ENCODE assay signal across 1 cellular context in the genomic region with DNA sequence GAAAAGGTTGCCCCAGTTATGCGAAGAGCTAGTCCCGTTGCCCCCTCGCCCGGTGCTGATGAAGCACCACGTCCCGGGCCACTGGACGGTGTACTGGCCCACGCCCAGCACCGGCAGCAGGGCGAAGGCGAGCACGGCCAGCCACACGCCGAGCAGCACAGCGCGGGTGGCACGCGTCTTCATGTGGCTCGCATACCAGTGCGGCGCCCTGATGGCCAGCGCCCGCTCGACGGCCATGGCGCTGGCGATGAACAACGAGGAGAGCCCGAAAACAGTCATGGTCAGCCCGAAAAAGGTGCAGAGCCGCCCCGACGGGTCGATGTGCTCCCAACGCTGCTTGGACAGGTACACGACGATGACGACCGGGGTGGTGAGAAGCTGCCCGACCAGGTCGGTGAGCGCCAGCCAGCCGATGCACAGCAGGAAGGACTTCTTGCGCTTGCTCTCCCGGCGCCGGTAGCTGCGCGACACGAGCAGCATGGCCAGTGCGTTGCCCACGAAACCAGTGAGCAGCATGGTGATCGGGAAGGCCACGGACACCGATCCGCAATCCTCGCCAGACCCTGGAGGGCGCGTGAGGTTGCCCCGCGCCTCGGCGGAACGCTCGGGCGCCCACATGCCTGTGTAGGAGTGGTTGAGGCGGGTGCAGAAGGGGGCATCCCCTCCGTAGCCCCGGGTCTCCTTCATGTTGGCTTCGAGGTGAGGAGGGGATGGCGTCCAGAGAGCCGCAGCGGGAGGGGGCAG.
TF ChIP-seq lines count a peak whose summit lies in the region.

No MANE protein-coding gene starts in this region.

TF ChIP-seq in K562, 482 proteins besides CTCF, POLR2A, EP300 and RAD21 (continued from another document and continues in another):
- TF ChIP-seq, protein P1, sequence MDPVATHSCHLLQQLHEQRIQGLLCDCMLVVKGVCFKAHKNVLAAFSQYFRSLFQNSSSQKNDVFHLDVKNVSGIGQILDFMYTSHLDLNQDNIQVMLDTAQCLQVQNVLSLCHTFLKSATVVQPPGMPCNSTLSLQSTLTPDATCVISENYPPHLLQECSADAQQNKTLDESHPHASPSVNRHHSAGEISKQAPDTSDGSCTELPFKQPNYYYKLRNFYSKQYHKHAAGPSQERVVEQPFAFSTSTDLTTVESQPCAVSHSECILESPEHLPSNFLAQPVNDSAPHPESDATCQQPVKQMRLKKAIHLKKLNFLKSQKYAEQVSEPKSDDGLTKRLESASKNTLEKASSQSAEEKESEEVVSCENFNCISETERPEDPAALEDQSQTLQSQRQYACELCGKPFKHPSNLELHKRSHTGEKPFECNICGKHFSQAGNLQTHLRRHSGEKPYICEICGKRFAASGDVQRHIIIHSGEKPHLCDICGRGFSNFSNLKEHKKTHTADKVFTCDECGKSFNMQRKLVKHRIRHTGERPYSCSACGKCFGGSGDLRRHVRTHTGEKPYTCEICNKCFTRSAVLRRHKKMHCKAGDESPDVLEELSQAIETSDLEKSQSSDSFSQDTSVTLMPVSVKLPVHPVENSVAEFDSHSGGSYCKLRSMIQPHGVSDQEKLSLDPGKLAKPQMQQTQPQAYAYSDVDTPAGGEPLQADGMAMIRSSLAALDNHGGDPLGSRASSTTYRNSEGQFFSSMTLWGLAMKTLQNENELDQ (CRISPR knock-in tag; IDR thresholded peaks at IDR 0.05; ENCODE audit: borderline replicate concordance) = no peak
- TF ChIP-seq NCOR1 (IDR thresholded peaks at IDR 0.05) (no peak), OTX1 (CRISPR knock-in tag; IDR thresholded peaks at IDR 0.05) (no peak), NRF1 (conservative IDR thresholded peaks at IDR 0.05 in 1 of 2, IDR thresholded peaks at IDR 0.05 in 1 of 2) (peak; percentile 61 to 75; a peak in 3 of 4 replicates), ZBTB1 (CRISPR knock-in tag; IDR thresholded peaks at IDR 0.05; ENCODE audit: borderline replicate concordance, low read depth) (peak; percentile 72; the same call in 1 of the 2 replicates), CBFA2T3 (IDR thresholded peaks at IDR 0.05) (no peak), ZNF263 (CRISPR knock-in tag; IDR thresholded peaks at IDR 0.05; ENCODE audit: borderline replicate concordance) (no peak), FOXA3 (CRISPR knock-in tag; conservative IDR thresholded peaks at IDR 0.05 in 1 of 2, IDR thresholded peaks at IDR 0.05 in 1 of 2) (no peak), ELF2 (CRISPR knock-in tag; IDR thresholded peaks at IDR 0.05) (no peak), RBBP5 (IDR thresholded peaks at IDR 0.05; ENCODE audit: borderline replicate concordance, insufficient read depth, low read length, poor library complexity, severe bottlenecking) (peak; percentile 63), NFYB (IDR thresholded peaks at IDR 0.05; ENCODE audit: extremely low read depth, insufficient read length) (no peak), BDP1 (IDR thresholded peaks at IDR 0.05; ENCODE audit: insufficient read depth, insufficient read length) (no peak), HMGN3 (IDR thresholded peaks at IDR 0.05; ENCODE audit: borderline replicate concordance, extremely low read depth, insufficient read length, low read depth, low read length) (no peak), NFRKB (IDR thresholded peaks at IDR 0.05; ENCODE audit: low read depth) (peak; percentile 45; the same call in 1 of the 2 replicates), ZNF212 (CRISPR knock-in tag; IDR thresholded peaks at IDR 0.05) (no peak), ZBTB7A (IDR thresholded peaks at IDR 0.05; ENCODE audit: borderline replicate concordance, control insufficient read depth, low read depth, low read length) (no peak), HCFC1 (IDR thresholded peaks at IDR 0.05; ENCODE audit: low read depth, low read length) (no peak)
- TF ChIP-seq, protein P2, sequence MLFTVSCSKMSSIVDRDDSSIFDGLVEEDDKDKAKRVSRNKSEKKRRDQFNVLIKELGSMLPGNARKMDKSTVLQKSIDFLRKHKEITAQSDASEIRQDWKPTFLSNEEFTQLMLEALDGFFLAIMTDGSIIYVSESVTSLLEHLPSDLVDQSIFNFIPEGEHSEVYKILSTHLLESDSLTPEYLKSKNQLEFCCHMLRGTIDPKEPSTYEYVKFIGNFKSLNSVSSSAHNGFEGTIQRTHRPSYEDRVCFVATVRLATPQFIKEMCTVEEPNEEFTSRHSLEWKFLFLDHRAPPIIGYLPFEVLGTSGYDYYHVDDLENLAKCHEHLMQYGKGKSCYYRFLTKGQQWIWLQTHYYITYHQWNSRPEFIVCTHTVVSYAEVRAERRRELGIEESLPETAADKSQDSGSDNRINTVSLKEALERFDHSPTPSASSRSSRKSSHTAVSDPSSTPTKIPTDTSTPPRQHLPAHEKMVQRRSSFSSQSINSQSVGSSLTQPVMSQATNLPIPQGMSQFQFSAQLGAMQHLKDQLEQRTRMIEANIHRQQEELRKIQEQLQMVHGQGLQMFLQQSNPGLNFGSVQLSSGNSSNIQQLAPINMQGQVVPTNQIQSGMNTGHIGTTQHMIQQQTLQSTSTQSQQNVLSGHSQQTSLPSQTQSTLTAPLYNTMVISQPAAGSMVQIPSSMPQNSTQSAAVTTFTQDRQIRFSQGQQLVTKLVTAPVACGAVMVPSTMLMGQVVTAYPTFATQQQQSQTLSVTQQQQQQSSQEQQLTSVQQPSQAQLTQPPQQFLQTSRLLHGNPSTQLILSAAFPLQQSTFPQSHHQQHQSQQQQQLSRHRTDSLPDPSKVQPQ (CRISPR knock-in tag; IDR thresholded peaks at IDR 0.05; ENCODE audit: borderline replicate concordance) = no peak
- TF ChIP-seq, protein P3, sequence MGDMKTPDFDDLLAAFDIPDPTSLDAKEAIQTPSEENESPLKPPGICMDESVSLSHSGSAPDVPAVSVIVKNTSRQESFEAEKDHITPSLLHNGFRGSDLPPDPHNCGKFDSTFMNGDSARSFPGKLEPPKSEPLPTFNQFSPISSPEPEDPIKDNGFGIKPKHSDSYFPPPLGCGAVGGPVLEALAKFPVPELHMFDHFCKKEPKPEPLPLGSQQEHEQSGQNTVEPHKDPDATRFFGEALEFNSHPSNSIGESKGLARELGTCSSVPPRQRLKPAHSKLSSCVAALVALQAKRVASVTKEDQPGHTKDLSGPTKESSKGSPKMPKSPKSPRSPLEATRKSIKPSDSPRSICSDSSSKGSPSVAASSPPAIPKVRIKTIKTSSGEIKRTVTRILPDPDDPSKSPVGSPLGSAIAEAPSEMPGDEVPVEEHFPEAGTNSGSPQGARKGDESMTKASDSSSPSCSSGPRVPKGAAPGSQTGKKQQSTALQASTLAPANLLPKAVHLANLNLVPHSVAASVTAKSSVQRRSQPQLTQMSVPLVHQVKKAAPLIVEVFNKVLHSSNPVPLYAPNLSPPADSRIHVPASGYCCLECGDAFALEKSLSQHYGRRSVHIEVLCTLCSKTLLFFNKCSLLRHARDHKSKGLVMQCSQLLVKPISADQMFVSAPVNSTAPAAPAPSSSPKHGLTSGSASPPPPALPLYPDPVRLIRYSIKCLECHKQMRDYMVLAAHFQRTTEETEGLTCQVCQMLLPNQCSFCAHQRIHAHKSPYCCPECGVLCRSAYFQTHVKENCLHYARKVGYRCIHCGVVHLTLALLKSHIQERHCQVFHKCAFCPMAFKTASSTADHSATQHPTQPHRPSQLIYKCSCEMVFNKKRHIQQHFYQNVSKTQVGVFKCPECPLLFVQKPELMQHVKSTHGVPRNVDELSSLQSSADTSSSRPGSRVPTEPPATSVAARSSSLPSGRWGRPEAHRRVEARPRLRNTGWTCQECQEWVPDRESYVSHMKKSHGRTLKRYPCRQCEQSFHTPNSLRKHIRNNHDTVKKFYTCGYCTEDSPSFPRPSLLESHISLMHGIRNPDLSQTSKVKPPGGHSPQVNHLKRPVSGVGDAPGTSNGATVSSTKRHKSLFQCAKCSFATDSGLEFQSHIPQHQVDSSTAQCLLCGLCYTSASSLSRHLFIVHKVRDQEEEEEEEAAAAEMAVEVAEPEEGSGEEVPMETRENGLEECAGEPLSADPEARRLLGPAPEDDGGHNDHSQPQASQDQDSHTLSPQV (IDR thresholded peaks at IDR 0.05) = peak; percentile 65
- TF ChIP-seq, protein P4, sequence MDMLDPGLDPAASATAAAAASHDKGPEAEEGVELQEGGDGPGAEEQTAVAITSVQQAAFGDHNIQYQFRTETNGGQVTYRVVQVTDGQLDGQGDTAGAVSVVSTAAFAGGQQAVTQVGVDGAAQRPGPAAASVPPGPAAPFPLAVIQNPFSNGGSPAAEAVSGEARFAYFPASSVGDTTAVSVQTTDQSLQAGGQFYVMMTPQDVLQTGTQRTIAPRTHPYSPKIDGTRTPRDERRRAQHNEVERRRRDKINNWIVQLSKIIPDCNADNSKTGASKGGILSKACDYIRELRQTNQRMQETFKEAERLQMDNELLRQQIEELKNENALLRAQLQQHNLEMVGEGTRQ (CRISPR knock-in tag; IDR thresholded peaks at IDR 0.05) = no peak
- TF ChIP-seq, protein P5, sequence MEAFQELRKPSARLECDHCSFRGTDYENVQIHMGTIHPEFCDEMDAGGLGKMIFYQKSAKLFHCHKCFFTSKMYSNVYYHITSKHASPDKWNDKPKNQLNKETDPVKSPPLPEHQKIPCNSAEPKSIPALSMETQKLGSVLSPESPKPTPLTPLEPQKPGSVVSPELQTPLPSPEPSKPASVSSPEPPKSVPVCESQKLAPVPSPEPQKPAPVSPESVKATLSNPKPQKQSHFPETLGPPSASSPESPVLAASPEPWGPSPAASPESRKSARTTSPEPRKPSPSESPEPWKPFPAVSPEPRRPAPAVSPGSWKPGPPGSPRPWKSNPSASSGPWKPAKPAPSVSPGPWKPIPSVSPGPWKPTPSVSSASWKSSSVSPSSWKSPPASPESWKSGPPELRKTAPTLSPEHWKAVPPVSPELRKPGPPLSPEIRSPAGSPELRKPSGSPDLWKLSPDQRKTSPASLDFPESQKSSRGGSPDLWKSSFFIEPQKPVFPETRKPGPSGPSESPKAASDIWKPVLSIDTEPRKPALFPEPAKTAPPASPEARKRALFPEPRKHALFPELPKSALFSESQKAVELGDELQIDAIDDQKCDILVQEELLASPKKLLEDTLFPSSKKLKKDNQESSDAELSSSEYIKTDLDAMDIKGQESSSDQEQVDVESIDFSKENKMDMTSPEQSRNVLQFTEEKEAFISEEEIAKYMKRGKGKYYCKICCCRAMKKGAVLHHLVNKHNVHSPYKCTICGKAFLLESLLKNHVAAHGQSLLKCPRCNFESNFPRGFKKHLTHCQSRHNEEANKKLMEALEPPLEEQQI (IDR thresholded peaks at IDR 0.05) = no peak
- TF ChIP-seq, protein P6, sequence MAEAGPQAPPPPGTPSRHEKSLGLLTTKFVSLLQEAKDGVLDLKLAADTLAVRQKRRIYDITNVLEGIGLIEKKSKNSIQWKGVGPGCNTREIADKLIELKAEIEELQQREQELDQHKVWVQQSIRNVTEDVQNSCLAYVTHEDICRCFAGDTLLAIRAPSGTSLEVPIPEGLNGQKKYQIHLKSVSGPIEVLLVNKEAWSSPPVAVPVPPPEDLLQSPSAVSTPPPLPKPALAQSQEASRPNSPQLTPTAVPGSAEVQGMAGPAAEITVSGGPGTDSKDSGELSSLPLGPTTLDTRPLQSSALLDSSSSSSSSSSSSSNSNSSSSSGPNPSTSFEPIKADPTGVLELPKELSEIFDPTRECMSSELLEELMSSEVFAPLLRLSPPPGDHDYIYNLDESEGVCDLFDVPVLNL (CRISPR knock-in tag; IDR thresholded peaks at IDR 0.05; ENCODE audit: low read depth) = peak; percentile 43; the same call in 1 of the 2 replicates
